18 cellular contexts compared by ENCODE assay signal in the genomic region with DNA sequence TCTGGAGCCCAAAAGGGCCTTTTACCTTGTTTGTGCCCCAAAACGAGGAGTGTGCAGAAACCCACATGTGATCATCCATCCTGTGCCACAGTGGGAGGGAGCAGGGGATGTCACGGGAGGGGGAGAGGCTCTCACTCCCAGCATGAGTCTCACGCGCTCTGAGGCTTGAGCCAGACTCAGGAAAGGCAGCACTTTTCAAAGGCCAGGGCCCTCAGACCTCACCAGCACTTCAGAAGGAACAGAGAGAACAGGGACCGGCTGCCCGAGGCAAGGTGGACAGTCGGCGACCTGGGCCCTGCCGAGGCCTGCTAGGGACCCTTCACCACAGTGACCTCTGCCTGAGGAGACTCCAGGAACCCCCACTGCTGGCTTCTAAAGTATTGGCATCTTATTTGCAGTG.
DNase-seq lines count a peak whose midpoint lies in the region; ATAC-seq and TF ChIP-seq lines count a peak whose summit lies in the region.
"Had no signal": no experiment of that assay in that cellular context is flagged by ENCODE, and none has a peak within 500 bp of the region (broad histone marks: within the 10 kb centered on the region; RNA-seq: fewer than 3 reads in every experiment).

No MANE protein-coding gene starts in this region.

- intact Hi-C loops in Right ventricle myocardium superior (cut with DNase I), result no loop called here
- intact Hi-C loops in Right ventricle myocardium inferior (cut with DNase I), result no loop called here
- intact Hi-C loops in esophagus muscularis mucosa (cut with DNase I), result no loop called here
- intact Hi-C loops in uterus (cut with DNase I; ENCODE audit: low total_unique reads), result no loop called here

- H3K9ac ChIP-seq in neural progenitor cell, result no peak overlapping the region

- TF ChIP-seq EP300 in esophagus muscularis mucosa (IDR thresholded peaks at IDR 0.05), result no peak

- TF ChIP-seq CTCF in esophagus muscularis mucosa (IDR thresholded peaks at IDR 0.05), result no peak
- no peak for TF ChIP-seq CTCF in neural progenitor cell (IDR thresholded peaks at IDR 0.05)
- no peak for TF ChIP-seq CTCF in uterus (IDR thresholded peaks at IDR 0.05)
- no peak for TF ChIP-seq CTCF in WTC11 (IDR thresholded peaks at IDR 0.05)

- H3K9me3 ChIP-seq in esophagus muscularis mucosa, result no peaks in the 10 kb centered on the region
- H3K9me3 ChIP-seq in neural progenitor cell (ENCODE audit: low read depth), result no peaks in the 10 kb centered on the region
- H3K9me3 ChIP-seq in uterus, result no peaks in the 10 kb centered on the region
- H3K9me3 ChIP-seq: A549 had no signal

- H3K27me3 ChIP-seq in esophagus muscularis mucosa (no peaks in the 10 kb centered on the region), neural progenitor cell (no peaks in the 10 kb centered on the region), uterus (no peaks in the 10 kb centered on the region)

- H3K27ac Mint-ChIP-seq in neural progenitor cell, result no peak overlapping the region
- H3K27ac Mint-ChIP-seq in WTC11, result no peak overlapping the region
- H3K27ac Mint-ChIP-seq: activated B cell treated with CpG ODN at 0.5 μM for 24 hours; progenitor cell of endocrine pancreas; T-helper 1 cell treated with Interleukin-12 subunit alpha and Interleukin-12 subunit beta and Interleukin-4 antibody, amounts not matched to agents 30 μg/mL and 1 μg/mL, for 36 hours had no signal

- no peaks in the 10 kb centered on the region for H3F3A ChIP-seq in neural progenitor cell (ENCODE audit: low read depth)

- no peaks in the 10 kb centered on the region for H3K36me3 Mint-ChIP-seq in neural progenitor cell
- no peaks in the 10 kb centered on the region for H3K36me3 Mint-ChIP-seq in WTC11
- H3K36me3 Mint-ChIP-seq: CD4-positive, alpha-beta memory T cell had no signal

- H3K36me3 ChIP-seq in esophagus muscularis mucosa (no peaks in the 10 kb centered on the region), neural progenitor cell (no peaks in the 10 kb centered on the region), uterus (no peaks in the 10 kb centered on the region)

- no peak overlapping the region for H3K4me3 Mint-ChIP-seq in neural progenitor cell
- no peak overlapping the region for H3K4me3 Mint-ChIP-seq in WTC11
- H3K4me3 Mint-ChIP-seq: activated B cell treated with CpG ODN at 0.5 μM for 24 hours; CD4-positive, alpha-beta memory T cell; T-helper 1 cell treated with Interleukin-12 subunit alpha and Interleukin-12 subunit beta and Interleukin-4 antibody, amounts not matched to agents 30 μg/mL and 1 μg/mL, for 36 hours had no signal

- WGBS in esophagus muscularis mucosa, result 58% methylated on average over 7 of the region's 9 CpGs

- no peak overlapping the region for H3K4me2 ChIP-seq in neural progenitor cell
- H3K4me2 ChIP-seq: A549 had no signal

- H3K4me1 ChIP-seq in esophagus muscularis mucosa, result peaks cover 0 to 16% (median 9%) of the 10 kb centered on the region in 4 donors
- peaks cover 4% of the 10 kb centered on the region for H3K4me1 ChIP-seq in neural progenitor cell
- H3K4me1 ChIP-seq in uterus, result peaks cover 0 to 7% of the 10 kb centered on the region in 2 donors
- H3K4me1 ChIP-seq: A549 had no signal

- peak overlapping the region; percentile 14 to 56 (median 48) for H3K27ac ChIP-seq in esophagus muscularis mucosa (replicated peaks in 1 of 4)
- H3K27ac ChIP-seq in neural progenitor cell, result no peak overlapping the region
- peak overlapping the region; percentile 30 to 79 for H3K27ac ChIP-seq in uterus
- H3K27ac ChIP-seq: A549 had no signal

- peak overlapping the region; percentile 54 for H2AFZ ChIP-seq in neural progenitor cell (replicated peaks)

- H3K27me3 Mint-ChIP-seq in neural progenitor cell (ENCODE audit: insufficient read depth, low read depth), result peaks cover 6% of the 10 kb centered on the region
- H3K27me3 Mint-ChIP-seq in WTC11 (ENCODE audit: low read depth), result no peaks in the 10 kb centered on the region
- H3K27me3 Mint-ChIP-seq: activated B cell treated with CpG ODN at 0.5 μM for 24 hours had no signal

- H3K4me1 Mint-ChIP-seq in neural progenitor cell (peaks cover 9% of the 10 kb centered on the region), WTC11 (peaks cover 11% of the 10 kb centered on the region)

- CTCF ChIA-PET in WTC11 (lab: Charles Lee), result interaction anchor here (1.0 to 2.5 kb wide), 3 partner anchors 10 to 213 kb away, joined by 3 to 11 read pairs (median 3); no protein-coding TSS in a partner anchor

- no peaks in the 10 kb centered on the region for H4K20me1 ChIP-seq in neural progenitor cell (ENCODE audit: low read depth)

- no peaks in the 10 kb centered on the region for H3K79me2 ChIP-seq in neural progenitor cell (ENCODE audit: low read depth)

- H3K4me3 ChIP-seq in esophagus muscularis mucosa (no peak overlapping the region), neural progenitor cell (no peak overlapping the region), uterus (no peak overlapping the region)
- H3K4me3 ChIP-seq: A549 had no signal

- TF ChIP-seq POLR2A in esophagus muscularis mucosa (IDR thresholded peaks at IDR 0.05; ENCODE audit: low read depth) (no peak), uterus (IDR thresholded peaks at IDR 0.05) (no peak)

- ATAC-seq in Right ventricle myocardium superior (ENCODE audit: poor library complexity) (peak; percentile 57), Right ventricle myocardium inferior (no peak), WTC11 (no peak)
- ATAC-seq: A549; stimulated activated naive CD8-positive, alpha-beta T cell treated with anti-CD3 and anti-CD28 coated beads, Interleukin-15, Interleukin-2, amounts not matched to agents 100 U/mL and 50 U/mL, for 24 hours had no signal

- H3K9me3 Mint-ChIP-seq in neural progenitor cell (no peaks in the 10 kb centered on the region), WTC11 (no peaks in the 10 kb centered on the region)
- H3K9me3 Mint-ChIP-seq: activated B cell treated with CpG ODN at 0.5 μM for 24 hours; CD4-positive, alpha-beta memory T cell; T-helper 1 cell treated with Interleukin-12 subunit alpha and Interleukin-12 subunit beta and Interleukin-4 antibody, amounts not matched to agents 30 μg/mL and 1 μg/mL, for 36 hours had no signal

- POLR2A ChIA-PET in WTC11 (lab: Charles Lee), result no interaction called here

- no peak for DNase-seq in Right ventricle myocardium superior
- no peak for DNase-seq in Right ventricle myocardium inferior (ENCODE audit: missing footprints)
- no peak for DNase-seq in esophagus muscularis mucosa (ENCODE audit: extremely low spot score)
- no peak for DNase-seq in neural progenitor cell (ENCODE audit: low spot score)
- DNase-seq in uterus, result peak; percentile 31 to 55
- DNase-seq in NCI-H1417 (lab: John Stamatoyannopoulos, UW), result no peak
- DNase-seq in WTC11 (ENCODE audit: low spot score), result no peak
- DNase-seq in germinal center (ENCODE audit: low spot score), result no peak
- DNase-seq: activated B cell treated with CpG ODN at 0.5 μM for 24 hours; activated naive CD4-positive, alpha-beta T cell; CD4-positive, alpha-beta memory T cell; KBM-7; NCI-H82; stimulated activated CD4-positive, alpha-beta T cell treated with anti-CD3 and anti-CD28 coated beads, Interleukin-15, amount 100 ng/mL, for 24 hours; stimulated activated naive CD8-positive, alpha-beta T cell treated with anti-CD3 and anti-CD28 coated beads, Interleukin-15, Interleukin-2, amounts not matched to agents 100 U/mL and 50 U/mL, for 24 hours had no signal

TF ChIP-seq in WTC11, 78 proteins besides CTCF, POLR2A, EP300 and RAD21:
- TF ChIP-seq IRF2 (CRISPR knock-in tag; IDR thresholded peaks at IDR 0.05; ENCODE audit: borderline replicate concordance, low read depth) (no peak), NFYB (CRISPR knock-in tag; conservative IDR thresholded peaks at IDR 0.05; ENCODE audit: low read depth) (no peak), ZNF138 (CRISPR knock-in tag; conservative IDR thresholded peaks at IDR 0.05) (no peak), ZNF121 (CRISPR knock-in tag; IDR thresholded peaks at IDR 0.05) (no peak), JAZF1 (CRISPR knock-in tag; IDR thresholded peaks at IDR 0.05) (no peak), ZBTB21 (CRISPR knock-in tag; IDR thresholded peaks at IDR 0.05; ENCODE audit: borderline replicate concordance) (no peak), ZNF423 (CRISPR knock-in tag; IDR thresholded peaks at IDR 0.05) (no peak), RELA (CRISPR knock-in tag; IDR thresholded peaks at IDR 0.05; ENCODE audit: borderline replicate concordance) (no peak), FOXK1 (CRISPR knock-in tag; IDR thresholded peaks at IDR 0.05) (no peak), FOXJ3 (CRISPR knock-in tag; IDR thresholded peaks at IDR 0.05; ENCODE audit: borderline replicate concordance) (no peak), PRRX2 (CRISPR knock-in tag; IDR thresholded peaks at IDR 0.05) (no peak), EMX1 (CRISPR knock-in tag; IDR thresholded peaks at IDR 0.05) (no peak)
- TF ChIP-seq, protein P1, sequence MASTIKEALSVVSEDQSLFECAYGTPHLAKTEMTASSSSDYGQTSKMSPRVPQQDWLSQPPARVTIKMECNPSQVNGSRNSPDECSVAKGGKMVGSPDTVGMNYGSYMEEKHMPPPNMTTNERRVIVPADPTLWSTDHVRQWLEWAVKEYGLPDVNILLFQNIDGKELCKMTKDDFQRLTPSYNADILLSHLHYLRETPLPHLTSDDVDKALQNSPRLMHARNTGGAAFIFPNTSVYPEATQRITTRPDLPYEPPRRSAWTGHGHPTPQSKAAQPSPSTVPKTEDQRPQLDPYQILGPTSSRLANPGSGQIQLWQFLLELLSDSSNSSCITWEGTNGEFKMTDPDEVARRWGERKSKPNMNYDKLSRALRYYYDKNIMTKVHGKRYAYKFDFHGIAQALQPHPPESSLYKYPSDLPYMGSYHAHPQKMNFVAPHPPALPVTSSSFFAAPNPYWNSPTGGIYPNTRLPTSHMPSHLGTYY (CRISPR knock-in tag; IDR thresholded peaks at IDR 0.05), result no peak
- TF ChIP-seq, protein P2, sequence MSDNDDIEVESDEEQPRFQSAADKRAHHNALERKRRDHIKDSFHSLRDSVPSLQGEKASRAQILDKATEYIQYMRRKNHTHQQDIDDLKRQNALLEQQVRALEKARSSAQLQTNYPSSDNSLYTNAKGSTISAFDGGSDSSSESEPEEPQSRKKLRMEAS (CRISPR knock-in tag; IDR thresholded peaks at IDR 0.05), result no peak
- TF ChIP-seq, protein P3, sequence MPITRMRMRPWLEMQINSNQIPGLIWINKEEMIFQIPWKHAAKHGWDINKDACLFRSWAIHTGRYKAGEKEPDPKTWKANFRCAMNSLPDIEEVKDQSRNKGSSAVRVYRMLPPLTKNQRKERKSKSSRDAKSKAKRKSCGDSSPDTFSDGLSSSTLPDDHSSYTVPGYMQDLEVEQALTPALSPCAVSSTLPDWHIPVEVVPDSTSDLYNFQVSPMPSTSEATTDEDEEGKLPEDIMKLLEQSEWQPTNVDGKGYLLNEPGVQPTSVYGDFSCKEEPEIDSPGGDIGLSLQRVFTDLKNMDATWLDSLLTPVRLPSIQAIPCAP (CRISPR knock-in tag; IDR thresholded peaks at IDR 0.05), result no peak

Comparison
In these comparisons a context has a peak if more than half of its experiments do, and no peak if none do; other contexts are left out.
1. DNase-seq: peak in uterus (2 of 2); none in Right ventricle myocardium superior (single experiment), Right ventricle myocardium inferior (single experiment), esophagus muscularis mucosa (single experiment), neural progenitor cell (single experiment), NCI-H1417 (0 of 3), WTC11 (single experiment) and germinal center (single experiment).